In the genomic region with DNA sequence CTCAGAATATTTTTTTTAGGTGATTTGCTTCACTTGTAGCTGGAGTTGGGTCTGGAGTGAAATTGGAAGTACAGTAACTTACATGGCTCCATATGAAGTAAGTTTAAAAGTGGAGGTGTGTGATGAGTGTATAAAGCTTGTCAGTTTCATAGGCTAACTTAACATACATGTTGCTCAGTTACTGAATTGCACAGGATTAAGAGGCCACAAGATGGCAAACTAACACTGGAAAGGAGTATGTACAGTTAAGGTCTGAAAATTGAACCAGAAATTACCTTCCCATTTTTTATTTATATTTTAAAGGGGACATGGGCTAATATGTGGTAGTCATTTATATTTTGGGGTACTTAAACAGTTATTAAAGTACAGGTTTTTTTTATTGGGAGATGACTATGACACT, we compare ENCODE assay signal across 10 cellular contexts. TPM values are rescaled to one million over a fixed set of nuclear protein-coding genes. Genes with fewer than 3 reads are reported as not detected.
A peak's percentile ranks its signal among the peaks of the same experiment; 100 is the strongest.
DNase-seq lines count a peak whose midpoint lies in the region; ATAC-seq and TF ChIP-seq lines count a peak whose summit lies in the region.
"Had no signal": no experiment of that assay in that cellular context is flagged by ENCODE, and none has a peak within 500 bp of the region (broad histone marks: within the 10 kb centered on the region; RNA-seq: fewer than 3 reads in every experiment).

No MANE protein-coding gene starts in this region.

- H3K4me3 ChIP-seq in PC-9, result no peak overlapping the region

- BruUV-seq in PC-9 (replicated peaks; lab: Mats Ljungman, UMichigan), result no TSS peak

- H3K9me3 Mint-ChIP-seq in T-cell, result no peaks in the 10 kb centered on the region
- H3K9me3 Mint-ChIP-seq: T-helper 2 cell treated with Interferon-gamma antibody and Interleukin-4, amounts not matched to agents 5 μg/mL and 100 μg/mL, for 36 hours had no signal

- no peaks in the 10 kb centered on the region for H3K9me2 ChIP-seq in PC-9 (ENCODE audit: insufficient read depth)

- peaks cover 18 to 20% (median 19%) of the 10 kb centered on the region in 3 donors for H3K4me1 Mint-ChIP-seq in T-cell

- H3K4me2 ChIP-seq in PC-9, result no peak overlapping the region

- H3K36me3 ChIP-seq in PC-9 (ENCODE audit: low read depth), result no peaks in the 10 kb centered on the region

- H3K27me3 ChIP-seq in PC-9 (ENCODE audit: insufficient read depth, low read depth) (no peaks in the 10 kb centered on the region), foreskin keratinocyte (no peaks in the 10 kb centered on the region)

- H2AFZ ChIP-seq in PC-9, result no peak overlapping the region

- CTCF ChIA-PET in PC-9 (lab: Charles Lee) (interaction anchor here (0.6 to 0.8 kb wide), 2 partner anchors 118 to 140 kb away, joined by 3 to 4 read pairs; no protein-coding TSS in a partner anchor), T-cell (lab: Charles Lee) (interaction anchor here in 1 of 2 donors (1.1 kb wide), 1 partner anchor 198 kb away, joined by 3 read pairs; no protein-coding TSS in a partner anchor)

- no peaks in the 10 kb centered on the region for H3K79me2 ChIP-seq in PC-9 (ENCODE audit: low read depth)

- intact Hi-C loops in PC-9 (cut with micrococcal nuclease; ENCODE audit: unreplicated experiment), result loop anchor here (2.0 to 5.0 kb wide), 2 partner anchors 114 to 1595 kb away; no protein-coding TSS in a partner anchor

- peak; percentile 41 for TF ChIP-seq CTCF in PC-9 (conservative IDR thresholded peaks at IDR 0.05)
- TF ChIP-seq CTCF in foreskin keratinocyte (conservative IDR thresholded peaks at IDR 0.05), result peak; percentile 64

- no peaks in the 10 kb centered on the region for H3F3A ChIP-seq in PC-9 (ENCODE audit: insufficient read depth, low read depth)

- H3K27ac ChIP-seq in PC-9 (no peak overlapping the region), foreskin keratinocyte (no peak overlapping the region)

- DNase-seq in DMS114 treated with DMSO at 0.1 percent for 48 hours (lab: John Stamatoyannopoulos, UW; ENCODE audit: unreplicated experiment) (peak; percentile 24), PC-9 (no peak), foreskin keratinocyte (peak in 1 of 2 donors; percentile 22), T-cell (no peak)

- H3K4me3 Mint-ChIP-seq in T-cell, result no peak overlapping the region
- H3K4me3 Mint-ChIP-seq: memory B cell; T-helper 2 cell treated with Interferon-gamma antibody and Interleukin-4, amounts not matched to agents 5 μg/mL and 100 μg/mL, for 36 hours had no signal

- no peaks in the 10 kb centered on the region for H3K9me3 ChIP-seq in PC-9 (ENCODE audit: insufficient read depth, low read depth)

- no peaks in the 10 kb centered on the region for H4K20me1 ChIP-seq in PC-9 (ENCODE audit: insufficient read depth)

- no peaks in the 10 kb centered on the region for H3K36me3 Mint-ChIP-seq in T-cell
- H3K36me3 Mint-ChIP-seq: memory B cell had no signal

- peak; percentile 45 for ATAC-seq in HG02884 (IDR thresholded peaks at IDR 0.05; ENCODE audit: unreplicated experiment)
- peak; percentile 29 for ATAC-seq in foreskin keratinocyte
- ATAC-seq in HG03520 (IDR thresholded peaks at IDR 0.05; ENCODE audit: unreplicated experiment), result no peak
- ATAC-seq in HG03469 (IDR thresholded peaks at IDR 0.05; ENCODE audit: unreplicated experiment), result no peak
- ATAC-seq in GM19455 (IDR thresholded peaks at IDR 0.05; ENCODE audit: unreplicated experiment), result no peak
- ATAC-seq in T-cell (replicated peaks in 1 of 4), result no peak

- POLR2A ChIA-PET in PC-9 (lab: Charles Lee; ENCODE audit: unreplicated experiment), result no interaction called here
- POLR2A ChIA-PET in T-cell (lab: Charles Lee), result no interaction called here

- peak overlapping the region in 1 of 2 donors; percentile 57 for H3K27ac Mint-ChIP-seq in T-cell
- H3K27ac Mint-ChIP-seq: memory B cell; T-helper 2 cell treated with Interferon-gamma antibody and Interleukin-4, amounts not matched to agents 5 μg/mL and 100 μg/mL, for 36 hours had no signal

- H3K4me1 ChIP-seq in PC-9 (replicated peaks; ENCODE audit: insufficient read depth) (no peaks in the 10 kb centered on the region), foreskin keratinocyte (no peaks in the 10 kb centered on the region)

- H3K27me3 Mint-ChIP-seq in T-cell, result no peaks in the 10 kb centered on the region
- H3K27me3 Mint-ChIP-seq: memory B cell had no signal

RNA-seq across cellular contexts. Expression of a gene that starts 45.3 kb away (rescaled TPM):
- 5.3 and 6.7 TPM in 2 replicates for total RNA-seq in PC-9 (2021)
- 3.5 and 3.9 TPM in 2 replicates for total RNA-seq in foreskin keratinocyte
- polyA plus RNA-seq in foreskin keratinocyte, result 4.1 and 4.3 TPM in 2 replicates
- total RNA-seq in T-cell, result 10 to 100 TPM in 3 of 5 donors, 1 to 10 TPM in 2; 8.6 to 12.4 (median 11.0) TPM

RNA-seq across cellular contexts. Expression of a gene that starts 52.0 kb away (rescaled TPM):
- total RNA-seq in PC-9 (2021), result not detected in 2 replicates
- not detected in 2 replicates for total RNA-seq in foreskin keratinocyte
- not detected in 2 replicates for polyA plus RNA-seq in foreskin keratinocyte
- under 1 TPM in 1 of 5 donors, not detected in 4; 0.10 TPM for total RNA-seq in T-cell

Comparison
In these comparisons a context has a peak if more than half of its experiments do, and no peak if none do; other contexts are left out.
1. ATAC-seq: peak in HG02884 (single experiment) and foreskin keratinocyte (single experiment); none in HG03520 (single experiment), HG03469 (single experiment), GM19455 (single experiment) and T-cell (0 of 4).